In genomic region chr4:189941005-189941450, GRCh38 we compare ENCODE assay signal across 8 cellular contexts. TPM values are rescaled to one million over a fixed set of nuclear protein-coding genes. Genes with fewer than 3 reads are reported as not detected.
DNase-seq lines count a peak whose midpoint lies in the region; ATAC-seq and TF ChIP-seq lines count a peak whose summit lies in the region.

No MANE protein-coding gene starts in this region.

- H4K20me1 ChIP-seq in GM23248 (ENCODE audit: insufficient read depth) (no peaks in the 10 kb centered on the region), smooth muscle cell (ENCODE audit: low read depth) (peaks cover 8% of the 10 kb centered on the region)

- H3K4me1 ChIP-seq in GM23248 (ENCODE audit: insufficient read depth): peaks cover 12% of the 10 kb centered on the region
- peaks cover 0 to 47% (median 25%) of the 10 kb centered on the region in 9 donors for H3K4me1 ChIP-seq in heart right ventricle
- peaks cover 8% of the 10 kb centered on the region for H3K4me1 ChIP-seq in smooth muscle cell (ENCODE audit: low read depth)

- H2AFZ ChIP-seq in GM23248 (peak overlapping the region; percentile 87), smooth muscle cell (ENCODE audit: low read depth) (peak overlapping the region; percentile 98)

- DNase-seq in GM23248 (no peak), heart right ventricle (no peak), smooth muscle cell (lab: John Stamatoyannopoulos, UW; ENCODE audit: unreplicated experiment) (no peak), A172 (ENCODE audit: low spot score) (no peak), DMS79 (lab: John Stamatoyannopoulos, UW) (no peak), mucosa of gallbladder (ENCODE audit: low spot score) (no peak), putamen (ENCODE audit: low spot score) (no peak)

- WGBS in GM23248 (ENCODE audit: low coverage in 1 of 2, low lambda C conversion rate in 2 of 2, missing lambda C conversion rate in 2 of 2), 2 experiments: 3 to 5% methylated on average over 31 of the region's 31 CpGs
- WGBS in heart right ventricle, 2 donors: 1 to 2% methylated on average over 31 of the region's 31 CpGs
- WGBS in smooth muscle cell (ENCODE audit: low lambda C conversion rate): 21% methylated on average over 31 of the region's 31 CpGs

- H3K79me2 ChIP-seq in GM23248 (ENCODE audit: insufficient read depth): peaks cover 51% of the 10 kb centered on the region
- H3K79me2 ChIP-seq in smooth muscle cell (ENCODE audit: low read depth): peaks cover 50% of the 10 kb centered on the region

- peak overlapping the region; percentile 85 for H3K27ac ChIP-seq in GM23248
- H3K27ac ChIP-seq in VCaP: peak overlapping the region; percentile 87
- H3K27ac ChIP-seq in heart right ventricle: peak overlapping the region; percentile 59 to 95 (median 87)
- H3K27ac ChIP-seq in smooth muscle cell (ENCODE audit: low read depth): peak overlapping the region; percentile 90

- H3K4me2 ChIP-seq in GM23248 (ENCODE audit: unreplicated experiment): peak overlapping the region; percentile 98
- H3K4me2 ChIP-seq in smooth muscle cell: peak overlapping the region; percentile 89

- H3K9me3 ChIP-seq in GM23248 (ENCODE audit: low read depth) (no peaks in the 10 kb centered on the region), heart right ventricle (no peaks in the 10 kb centered on the region), smooth muscle cell (replicated peaks; ENCODE audit: low read depth) (no peaks in the 10 kb centered on the region)

- H3F3A ChIP-seq in GM23248 (ENCODE audit: insufficient read depth) (no peaks in the 10 kb centered on the region), smooth muscle cell (ENCODE audit: low read depth) (no peaks in the 10 kb centered on the region)

- intact Hi-C loops in heart right ventricle (cut with DNase I): no loop called here

- H3K9ac ChIP-seq in GM23248 (peak overlapping the region; percentile 91), smooth muscle cell (ENCODE audit: low read depth) (peak overlapping the region; percentile 86)

- H3K9me2 ChIP-seq in GM23248 (ENCODE audit: insufficient read depth): no peaks in the 10 kb centered on the region

- TF ChIP-seq CTCF in VCaP (conservative IDR thresholded peaks at IDR 0.05) (no peak), heart right ventricle (IDR thresholded peaks at IDR 0.05) (no peak), smooth muscle cell (IDR thresholded peaks at IDR 0.05; ENCODE audit: borderline replicate concordance, insufficient read depth, poor library complexity, severe bottlenecking) (no peak)

- H3K27me3 ChIP-seq in GM23248 (replicated peaks; ENCODE audit: insufficient read depth) (no peaks in the 10 kb centered on the region), heart right ventricle (no peaks in the 10 kb centered on the region), smooth muscle cell (ENCODE audit: low read depth) (no peaks in the 10 kb centered on the region)

- peak overlapping the region; percentile 93 for H3K4me3 ChIP-seq in GM23248
- H3K4me3 ChIP-seq in heart right ventricle: peak overlapping the region; percentile 69 to 100 (median 86)
- peak overlapping the region; percentile 91 for H3K4me3 ChIP-seq in smooth muscle cell

- in situ Hi-C loops in GM23248 (cut with MboI): no loop called here

- peak in 6 of 8 donors; percentile 25 to 75 (median 69) for ATAC-seq in heart right ventricle

- H3K36me3 ChIP-seq in GM23248 (ENCODE audit: low read depth): 0 out of 2 replicates have a peak, but pooled peaks cover 4% of the 10 kb centered on the region
- peaks cover 0 to 27% (median 0%) of the 10 kb centered on the region in 9 donors for H3K36me3 ChIP-seq in heart right ventricle
- no peaks in the 10 kb centered on the region for H3K36me3 ChIP-seq in smooth muscle cell (ENCODE audit: low read depth)

RNA-seq across cellular contexts. Expression of gene FRG1, which starts 0.4 kb away (rescaled TPM):
- 28.6 and 29.7 TPM in 2 replicates for total RNA-seq in GM23248 (2014; rRNA removed; shearing (Covaris generic))
- polyA plus RNA-seq in GM23248 (2016; fragmentation: Nextera tagmentation; extraction: Ambion mirVana) (35.9 and 43.6 TPM in 2 replicates), heart right ventricle (10 to 100 TPM; 41.6 to 44.7 TPM), smooth muscle cell (34.8 and 39.2 TPM in 2 replicates)
- total RNA-seq in heart right ventricle (10 to 100 TPM; 21.5 to 33.6 (median 29.4) TPM), smooth muscle cell (43.6 and 57.8 TPM in 2 replicates), mucosa of gallbladder (45.3 TPM)
- 108 and 170 TPM in 2 replicates for total RNA-seq in A172 (2014; rRNA removed; shearing (Covaris generic))
